ENCODE assay signal across 19 cellular contexts in the genomic region with DNA sequence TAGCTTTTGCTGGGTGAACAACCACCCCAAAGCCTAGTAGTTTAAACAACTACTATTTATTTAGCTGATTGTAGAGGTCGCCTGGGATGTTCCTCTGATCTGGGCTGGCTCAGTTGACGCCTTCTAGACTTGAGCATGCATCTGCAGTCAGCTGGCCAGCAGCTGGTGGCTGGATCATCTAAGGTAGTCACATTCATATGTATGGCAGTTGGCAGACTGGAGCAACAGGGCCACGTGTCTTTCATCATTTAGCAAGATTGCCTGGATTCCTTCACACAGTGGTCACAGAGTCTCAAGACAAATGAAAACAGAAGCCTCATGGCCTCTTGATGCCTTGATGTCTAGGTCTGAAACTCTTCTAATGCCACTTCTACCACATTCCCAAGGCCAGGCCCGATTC.
A peak's percentile ranks its signal among the peaks of the same experiment; 100 is the strongest.
DNase-seq lines count a peak whose midpoint lies in the region; ATAC-seq and TF ChIP-seq lines count a peak whose summit lies in the region.
"Had no signal": no experiment of that assay in that cellular context is flagged by ENCODE, and none has a peak within 500 bp of the region (broad histone marks: within the 10 kb centered on the region; RNA-seq: fewer than 3 reads in every experiment).

No MANE protein-coding gene starts in this region.

- 0 out of 2 replicates have a peak, but pooled peaks cover 2% of the 10 kb centered on the region for H3K9me3 ChIP-seq in IMR-90 (ENCODE audit: control insufficient read depth, insufficient read depth, low read length)
- H3K9me3 ChIP-seq in ascending aorta = no peaks in the 10 kb centered on the region
- H3K9me3 ChIP-seq: A549, SJCRH30 had no signal

- H3K23ac ChIP-seq in IMR-90 (ENCODE audit: low read depth, low read length) = no peak overlapping the region

- H3K9me1 ChIP-seq in IMR-90 (ENCODE audit: insufficient read depth, low read length) = no peaks in the 10 kb centered on the region; the same call in 1 of the 2 replicates

- no peak overlapping the region for H4K91ac ChIP-seq in IMR-90 (ENCODE audit: insufficient read depth, low read depth, low read length)

- H2AFZ ChIP-seq in IMR-90 (replicated peaks; ENCODE audit: low read length, poor library complexity) = no peak overlapping the region
- H2AFZ ChIP-seq: PC-9 had no signal

- POLR2A ChIA-PET in IMR-90 (lab: Charles Lee; ENCODE audit: unreplicated experiment) = no interaction called here

- no peak overlapping the region for H3K4me3 Mint-ChIP-seq in Calu3 (ENCODE audit: low read depth, unreplicated experiment)

- H2BK20ac ChIP-seq in IMR-90 (ENCODE audit: low read depth, low read length) = no peak overlapping the region

- dilution Hi-C loops in IMR-90 (cut with HindIII; ENCODE audit: low sequenced_read_pairs, unreplicated experiment) = no loop called here

- H3K9ac ChIP-seq in IMR-90 (ENCODE audit: low read depth, low read length) = no peak overlapping the region

- no peak overlapping the region for H2BK5ac ChIP-seq in IMR-90 (ENCODE audit: low read depth, low read length, poor library complexity, severe bottlenecking)

- no peaks in the 10 kb centered on the region for H3K27me3 Mint-ChIP-seq in Calu3 (ENCODE audit: unreplicated experiment)

- no peaks in the 10 kb centered on the region for H4K20me1 ChIP-seq in IMR-90 (ENCODE audit: insufficient read depth, low read length)

- H4K8ac ChIP-seq in IMR-90 (ENCODE audit: low read depth in 2 of 2, low read length in 2 of 2) = no peak overlapping the region

- BruUV-seq in IMR-90 (replicated peaks; lab: Mats Ljungman, UMichigan) = no TSS peak
- no TSS peak for BruUV-seq in Calu3 (replicated peaks; lab: Mats Ljungman, UMichigan)

- ATAC-seq in IMR-90 (ENCODE audit: low read depth) (no peak), GM18873 (IDR thresholded peaks at IDR 0.05; ENCODE audit: low FRiP score, unreplicated experiment) (no peak)
- ATAC-seq: A549, Right ventricle myocardium inferior, SK-N-SH treated with all-trans-retinoic acid at 6 μM for 48 hours had no signal

- no peaks in the 10 kb centered on the region for H3K4me1 Mint-ChIP-seq in Calu3 (ENCODE audit: low read depth, unreplicated experiment)

- no peaks in the 10 kb centered on the region for H3K79me1 ChIP-seq in IMR-90 (ENCODE audit: low read depth in 1 of 2, low read length in 2 of 2)

- DNase-seq in EH (ENCODE audit: low read depth) = peak; percentile 49
- DNase-seq in IMR-90 = peak; percentile 37
- DNase-seq in fibroblast of pulmonary artery (ENCODE audit: low read depth) = peak; percentile 0
- DNase-seq in NCI-H187 treated with DMSO at 0.1 percent for 48 hours (lab: John Stamatoyannopoulos, UW) = no peak
- DNase-seq in ascending aorta (ENCODE audit: low spot score in 2 of 2) = no peak
- no peak for DNase-seq in Calu3
- DNase-seq: DMS53, Karpas-422, MV-4-11, NCI-H1105, NCI-H2029 treated with DMSO at 0.1 percent for 48 hours, NCI-H2227 treated with DMSO at 0.1 percent for 48 hours, NCI-H526 treated with DMSO at 0.1 percent for 48 hours, PC-9, SJCRH30 had no signal

- no peak overlapping the region for H2BK120ac ChIP-seq in IMR-90 (ENCODE audit: low read depth, low read length)

- H3K36me3 ChIP-seq in IMR-90 (ENCODE audit: control insufficient read depth, insufficient read depth, low read length) = no peaks in the 10 kb centered on the region
- H3K36me3 ChIP-seq in ascending aorta = no peaks in the 10 kb centered on the region
- H3K36me3 ChIP-seq: SJCRH30 had no signal

- in situ Hi-C loops in IMR-90 (cut with MboI; ENCODE audit: low sequenced_read_pairs) = no loop called here

- H3K9me3 Mint-ChIP-seq in Calu3 (ENCODE audit: low read depth, unreplicated experiment) = no peaks in the 10 kb centered on the region

- no peak overlapping the region for H3K56ac ChIP-seq in IMR-90 (ENCODE audit: extremely low read depth, insufficient read depth, low read length)

- peaks cover under 1% of the 10 kb centered on the region; the same call in 1 of the 2 replicates for H3K27me3 ChIP-seq in IMR-90 (ENCODE audit: control insufficient read depth, insufficient read depth, low read length)
- no peaks in the 10 kb centered on the region for H3K27me3 ChIP-seq in ascending aorta
- H3K27me3 ChIP-seq: SJCRH30 had no signal

- H2AK9ac ChIP-seq in IMR-90 (replicated peaks; ENCODE audit: low read depth, low read length, poor library complexity) = no peak overlapping the region

- H3K14ac ChIP-seq in IMR-90 (replicated peaks; ENCODE audit: low read depth, low read length) = no peak overlapping the region

- no peak overlapping the region for H4K5ac ChIP-seq in IMR-90 (ENCODE audit: low read depth, low read length)

- no CpG with 5 or more reads among the region's 4 CpGs for WGBS in IMR-90 (ENCODE audit: extremely low coverage in 2 of 2, insufficient read length in 1 of 2), 2 experiments

- H3K36me3 Mint-ChIP-seq in Calu3 (ENCODE audit: insufficient read depth, unreplicated experiment) = no peaks in the 10 kb centered on the region

- no peak overlapping the region for H3K27ac Mint-ChIP-seq in Calu3 (ENCODE audit: unreplicated experiment)

- H3K27ac ChIP-seq in IMR-90 (ENCODE audit: insufficient read depth, low read length) = no peak overlapping the region
- no peak overlapping the region for H3K27ac ChIP-seq in ascending aorta
- H3K27ac ChIP-seq: A549, PC-9, SJCRH30 had no signal

- no peak overlapping the region for H2BK15ac ChIP-seq in IMR-90 (ENCODE audit: low read depth, low read length)

- H3K18ac ChIP-seq in IMR-90 (ENCODE audit: low read depth, low read length) = no peak overlapping the region

- intact Hi-C loops in IMR-90 (cut with micrococcal nuclease) = no loop called here
- intact Hi-C loops in ascending aorta (cut with DNase I) = no loop called here
- intact Hi-C loops in Calu3 (cut with micrococcal nuclease; ENCODE audit: unreplicated experiment) = no loop called here

- no peak for TF ChIP-seq POLR2A in IMR-90 (IDR thresholded peaks at IDR 0.05; ENCODE audit: low read depth, low read length)

- H3K4me3 ChIP-seq in IMR-90 (ENCODE audit: insufficient read depth, low read depth, low read length) (no peak overlapping the region), fibroblast of pulmonary artery (replicated peaks; ENCODE audit: low read depth, low read length) (no peak overlapping the region), ascending aorta (no peak overlapping the region)
- H3K4me3 ChIP-seq: A549, PC-9, SJCRH30 had no signal

- TF ChIP-seq RAD21 in IMR-90 (IDR thresholded peaks at IDR 0.05; ENCODE audit: low read length) = no peak

- no peak overlapping the region for H3K4me2 ChIP-seq in IMR-90 (ENCODE audit: low read depth, low read length)
- H3K4me2 ChIP-seq: A549, PC-9 had no signal

- no peak overlapping the region for H3K4ac ChIP-seq in IMR-90 (ENCODE audit: low read depth, low read length)

- H3K4me1 ChIP-seq in IMR-90 (ENCODE audit: control insufficient read depth, insufficient read depth, low read length) = no peaks in the 10 kb centered on the region
- H3K4me1 ChIP-seq in ascending aorta = no peaks in the 10 kb centered on the region
- H3K4me1 ChIP-seq: A549, SJCRH30 had no signal

- CTCF ChIA-PET in IMR-90 (lab: Yijun Ruan, JAX) = no interaction called here
- CTCF ChIA-PET in Calu3 (lab: Charles Lee) = interaction anchor here (0.5 kb wide), 1 partner anchor 203 kb away, joined by 5 read pairs; no protein-coding TSS in a partner anchor

- no peak for TF ChIP-seq CTCF in IMR-90 (conservative IDR thresholded peaks at IDR 0.05; ENCODE audit: low read depth, low read length)
- no peak for TF ChIP-seq CTCF in fibroblast of pulmonary artery (IDR thresholded peaks at IDR 0.05; ENCODE audit: low read length, missing control alignments)
- TF ChIP-seq CTCF in ascending aorta (IDR thresholded peaks at IDR 0.05) = no peak
- TF ChIP-seq CTCF in Calu3 (IDR thresholded peaks at IDR 0.05; ENCODE audit: unreplicated experiment) = no peak

- no peak overlapping the region for H2AK5ac ChIP-seq in IMR-90 (ENCODE audit: low read depth, low read length)

TF ChIP-seq in IMR-90, 13 proteins besides CTCF, POLR2A, EP300 and RAD21:
- TF ChIP-seq ELK1 (IDR thresholded peaks at IDR 0.05; ENCODE audit: borderline replicate concordance, low read depth, low read length) = no peak
- no peak for TF ChIP-seq CEBPB (IDR thresholded peaks at IDR 0.05; ENCODE audit: low read depth, low read length)
- no peak for TF ChIP-seq NFE2L2 (IDR thresholded peaks at IDR 0.05; ENCODE audit: low read depth, low read length)
- no peak for TF ChIP-seq BHLHE40 (IDR thresholded peaks at IDR 0.05; ENCODE audit: low read depth, low read length)
- TF ChIP-seq USF2 (IDR thresholded peaks at IDR 0.05; ENCODE audit: low read depth, low read length) = no peak
- TF ChIP-seq FOS (IDR thresholded peaks at IDR 0.05; ENCODE audit: low read depth, low read length) = no peak
- TF ChIP-seq MAZ (IDR thresholded peaks at IDR 0.05; ENCODE audit: borderline replicate concordance, low read depth, low read length) = no peak
- no peak for TF ChIP-seq MAFK (IDR thresholded peaks at IDR 0.05; ENCODE audit: low read depth, low read length)
- TF ChIP-seq MXI1 (IDR thresholded peaks at IDR 0.05; ENCODE audit: borderline replicate concordance, low read depth, low read length) = no peak
- TF ChIP-seq SMC3 (IDR thresholded peaks at IDR 0.05; ENCODE audit: low read depth, low read length) = no peak
- no peak for TF ChIP-seq RFX5 (IDR thresholded peaks at IDR 0.05; ENCODE audit: low read depth, low read length)
- TF ChIP-seq RCOR1 (IDR thresholded peaks at IDR 0.05; ENCODE audit: insufficient replicate concordance, low read length) = no peak
- TF ChIP-seq CHD1 (IDR thresholded peaks at IDR 0.05; ENCODE audit: low read depth, low read length) = no peak

Comparison
In these comparisons a context has a peak if more than half of its experiments do, and no peak if none do; other contexts are left out.
1. DNase-seq: peak in EH (single experiment), IMR-90 (single experiment) and fibroblast of pulmonary artery (single experiment); none in NCI-H187 treated with DMSO at 0.1 percent for 48 hours (single experiment), ascending aorta (0 of 2) and Calu3 (single experiment).